Comparison of ENCODE assay signal across 19 cellular contexts in the genomic region with DNA sequence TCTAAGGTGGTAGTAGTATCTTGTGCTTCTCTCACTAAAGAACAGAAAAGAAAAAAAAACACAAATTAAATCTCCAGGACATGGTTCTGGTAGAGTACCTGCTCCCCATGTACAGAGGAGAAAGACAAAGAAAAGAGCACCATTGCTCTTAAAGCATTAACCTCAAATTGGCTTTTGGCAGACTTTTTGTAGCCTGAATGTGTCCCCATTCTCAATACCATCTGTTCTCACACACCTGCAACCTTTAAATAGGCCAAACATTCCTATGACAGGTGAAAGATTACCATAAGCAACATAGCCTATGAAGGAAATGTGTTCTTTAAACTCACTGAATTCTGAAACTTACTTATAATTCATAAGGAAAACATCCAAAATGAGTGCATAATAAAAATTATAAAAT.
"Had no signal": no experiment of that assay in that cellular context is flagged by ENCODE, and none has a peak within 500 bp of the region (broad histone marks: within the 10 kb centered on the region; RNA-seq: fewer than 3 reads in every experiment).

No MANE protein-coding gene starts in this region.

- H3K27ac ChIP-seq: heart right ventricle, neutrophil, psoas muscle, right lobe of liver, spleen, tibial artery, upper lobe of right lung, vagina had no signal

- H3K27ac Mint-ChIP-seq: naive thymus-derived CD4-positive, alpha-beta T cell; stimulated activated memory B cell treated with anti-CD40 and anti-IgM and Interleukin-4, amounts not matched to agents 10 μg/mL and 1 μg/mL and 100 μg/mL, for 72 hours; stimulated activated naive CD8-positive, alpha-beta T cell treated with anti-CD3 and anti-CD28 coated beads, Interleukin-15, Interleukin-2, amounts not matched to agents 100 ng/mL and 50 ng/mL, for 24 hours had no signal

- DNase-seq: effector memory CD4-positive, alpha-beta T cell; heart right ventricle; hypothalamus; kidney glomerular epithelial cell; mesendoderm; naive thymus-derived CD4-positive, alpha-beta T cell; psoas muscle; retina; right lobe of liver; spleen; stimulated activated CD4-positive, alpha-beta T cell treated with anti-CD3 and anti-CD28 coated beads, Interleukin-15, amount 100 ng/mL, for 24 hours; stimulated activated CD4-positive, alpha-beta T cell treated with anti-CD3 and anti-CD28 coated beads, Interleukin-1b, Interleukin-23, amount 100 ng/mL, for 48 hours; stimulated activated CD4-positive, alpha-beta T cell treated with anti-CD3 and anti-CD28 coated beads, Interleukin-4, amount 100 ng/mL, for 24 hours; tibial artery; upper lobe of right lung had no signal

- H3K27me3 Mint-ChIP-seq: stimulated activated memory B cell treated with anti-CD40 and anti-IgM and Interleukin-4, amounts not matched to agents 10 μg/mL and 1 μg/mL and 100 μg/mL, for 72 hours; stimulated activated naive CD8-positive, alpha-beta T cell treated with anti-CD3 and anti-CD28 coated beads, Interleukin-15, Interleukin-2, amounts not matched to agents 100 ng/mL and 50 ng/mL, for 24 hours had no signal

- H3K4me3 Mint-ChIP-seq: naive thymus-derived CD4-positive, alpha-beta T cell; stimulated activated memory B cell treated with anti-CD40 and anti-IgM and Interleukin-4, amounts not matched to agents 10 μg/mL and 1 μg/mL and 100 μg/mL, for 72 hours; stimulated activated naive CD8-positive, alpha-beta T cell treated with anti-CD3 and anti-CD28 coated beads, Interleukin-15, Interleukin-2, amounts not matched to agents 100 ng/mL and 50 ng/mL, for 24 hours had no signal

- H3K4me3 ChIP-seq: heart right ventricle, psoas muscle, right lobe of liver, spleen, tibial artery, upper lobe of right lung, vagina had no signal

- H3K4me1 ChIP-seq: heart right ventricle, psoas muscle, right lobe of liver, spleen, tibial artery, upper lobe of right lung, vagina had no signal

- H3K9me3 ChIP-seq: neutrophil, psoas muscle, right lobe of liver, tibial artery, upper lobe of right lung, vagina had no signal

- H3K4me1 Mint-ChIP-seq: naive thymus-derived CD4-positive, alpha-beta T cell; stimulated activated memory B cell treated with anti-CD40 and anti-IgM and Interleukin-4, amounts not matched to agents 10 μg/mL and 1 μg/mL and 100 μg/mL, for 72 hours had no signal

- H3K27me3 ChIP-seq: heart right ventricle, neutrophil, right lobe of liver, spleen, tibial artery, upper lobe of right lung, vagina had no signal

- H3K36me3 ChIP-seq: heart right ventricle, neutrophil, right lobe of liver, spleen, tibial artery, upper lobe of right lung, vagina had no signal
